Comparison of ENCODE assay signal across 9 cellular contexts in genomic region chr10:46591053-46591452, GRCh38. TPM values are rescaled to one million over a fixed set of nuclear protein-coding genes. Genes with fewer than 3 reads are reported as not detected.
"Had no signal": no experiment of that assay in that cellular context is flagged by ENCODE, and none has a peak within 500 bp of the region (broad histone marks: within the 10 kb centered on the region; RNA-seq: fewer than 3 reads in every experiment).

No MANE protein-coding gene starts in this region.

RNA-seq across cellular contexts. Expression of gene GPRIN2, which starts 34.6 kb away (rescaled TPM):
- total RNA-seq: left cardiac atrium; left ventricle myocardium inferior; left ventricle myocardium superior; lung microvascular endothelial cell; mesenteric fat pad; mononuclear cell; myocyte; naive thymus-derived CD4-positive, alpha-beta T cell had no signal
- polyA plus RNA-seq: immature natural killer cell; naive thymus-derived CD4-positive, alpha-beta T cell had no signal
